ENCODE assay signal across 14 cellular contexts in the genomic region with DNA sequence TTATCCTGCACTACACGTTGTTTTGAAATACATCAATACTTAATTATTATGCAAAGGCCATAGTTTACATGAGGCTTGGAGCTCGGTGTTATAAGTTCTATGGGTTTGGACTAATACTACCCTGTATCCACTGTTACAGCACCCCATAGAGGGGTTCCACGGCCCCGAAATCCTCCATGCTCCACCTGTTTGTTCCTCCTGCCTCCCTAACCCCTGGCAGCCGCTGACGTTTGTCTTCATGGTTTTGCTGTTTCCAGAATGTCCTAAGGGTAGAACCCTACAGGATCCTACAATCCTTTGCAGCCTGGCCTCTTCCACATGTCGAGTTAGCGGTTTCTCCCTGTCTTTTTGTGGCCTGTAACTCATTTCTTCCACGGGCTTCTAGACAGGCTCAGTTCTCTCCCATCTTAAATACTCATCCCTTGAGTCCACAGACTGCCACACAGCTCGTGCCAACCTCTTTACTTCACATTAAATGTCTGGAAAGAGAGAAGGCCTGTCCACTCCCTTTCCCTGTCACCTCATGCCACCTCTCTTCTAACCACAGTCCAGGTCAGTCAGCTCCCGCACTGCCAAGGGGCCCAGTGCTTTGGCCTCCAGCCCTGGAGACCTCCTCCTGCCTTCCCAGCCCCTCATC. TPM values are rescaled to one million over a fixed set of nuclear protein-coding genes. Genes with fewer than 3 reads are reported as not detected.
DNase-seq lines count a peak whose midpoint lies in the region; ATAC-seq and TF ChIP-seq lines count a peak whose summit lies in the region.
"Had no signal": no experiment of that assay in that cellular context is flagged by ENCODE, and none has a peak within 500 bp of the region (broad histone marks: within the 10 kb centered on the region; RNA-seq: fewer than 3 reads in every experiment).

No MANE protein-coding gene starts in this region.

- TF ChIP-seq CTCF in neural crest cell (conservative IDR thresholded peaks at IDR 0.05) = no peak
- TF ChIP-seq CTCF in body of pancreas (IDR thresholded peaks at IDR 0.05) = no peak

- peaks cover 31% of the 10 kb centered on the region for H3K4me1 ChIP-seq in body of pancreas

- POLR2A ChIA-PET in activated CD4-positive, alpha-beta T cell treated with anti-CD3 and anti-CD28 coated beads for 36 hours (lab: Charles Lee) = no interaction called here

- no peak overlapping the region for H3K4me3 ChIP-seq in body of pancreas

- ATAC-seq in activated CD4-positive, alpha-beta T cell treated with anti-CD3 and anti-CD28 coated beads for 36 hours = no peak
- no peak for ATAC-seq in body of pancreas
- ATAC-seq: PC-3 had no signal

- H3K36me3 ChIP-seq in body of pancreas (replicated peaks in 1 of 2; ENCODE audit: insufficient read depth in 1 of 2, low read depth in 2 of 2) = no peaks in the 10 kb centered on the region

- H3K4me1 Mint-ChIP-seq in activated CD4-positive, alpha-beta T cell treated with anti-CD3 and anti-CD28 coated beads for 36 hours = peaks cover 11% of the 10 kb centered on the region
- peaks cover 29% of the 10 kb centered on the region for H3K4me1 Mint-ChIP-seq in neural crest cell

- no peak for DNase-seq in activated CD4-positive, alpha-beta T cell treated with anti-CD3 and anti-CD28 coated beads for 36 hours
- DNase-seq in activated CD4-positive, alpha-beta T cell treated with anti-CD3 and anti-CD28 coated beads for 1 hour = no peak
- DNase-seq in DMS53 treated with DMSO at 0.1 percent for 48 hours (lab: John Stamatoyannopoulos, UW; ENCODE audit: unreplicated experiment) = peak; percentile 58
- DNase-seq in cerebellar cortex (ENCODE audit: low spot score) = peak; percentile 2
- DNase-seq in neural crest cell (ENCODE audit: low read depth, low spot score) = no peak
- no peak for DNase-seq in body of pancreas
- DNase-seq in NCI-H345 (lab: John Stamatoyannopoulos, UW) = no peak
- no peak for DNase-seq in stimulated activated naive CD4-positive, alpha-beta T cell treated with Interleukin-2 at 50 U/mL for 16 hours (lab: John Stamatoyannopoulos, UW)
- DNase-seq: cortex of kidney, HCEC 1CT, hypothalamus, NCI-H1436 treated with DMSO at 0.1 percent for 48 hours, PC-3 had no signal

- no peaks in the 10 kb centered on the region for H3K9me3 Mint-ChIP-seq in activated CD4-positive, alpha-beta T cell treated with anti-CD3 and anti-CD28 coated beads for 36 hours (ENCODE audit: low read depth)
- no peaks in the 10 kb centered on the region for H3K9me3 Mint-ChIP-seq in neural crest cell

- peak overlapping the region; percentile 20 for H3K27ac Mint-ChIP-seq in activated CD4-positive, alpha-beta T cell treated with anti-CD3 and anti-CD28 coated beads for 36 hours
- H3K27ac Mint-ChIP-seq in neural crest cell (ENCODE audit: unreplicated experiment) = peak overlapping the region; percentile 40

- H3K27ac ChIP-seq in body of pancreas = no peak overlapping the region

- H3K27me3 Mint-ChIP-seq in activated CD4-positive, alpha-beta T cell treated with anti-CD3 and anti-CD28 coated beads for 36 hours = no peaks in the 10 kb centered on the region
- peaks cover 2% of the 10 kb centered on the region for H3K27me3 Mint-ChIP-seq in neural crest cell (ENCODE audit: low read depth)

- WGBS in body of pancreas, 2 donors = 72 to 81% methylated on average over 11 of the region's 11 CpGs

- H3K27me3 ChIP-seq in body of pancreas = no peaks in the 10 kb centered on the region

- no peaks in the 10 kb centered on the region for H3K9me3 ChIP-seq in body of pancreas

- no peak overlapping the region for H3K4me3 Mint-ChIP-seq in activated CD4-positive, alpha-beta T cell treated with anti-CD3 and anti-CD28 coated beads for 36 hours
- peak overlapping the region; percentile 39 for H3K4me3 Mint-ChIP-seq in neural crest cell

- no peak for TF ChIP-seq POLR2A in body of pancreas (IDR thresholded peaks at IDR 0.05)

- CTCF ChIA-PET in activated CD4-positive, alpha-beta T cell treated with anti-CD3 and anti-CD28 coated beads for 36 hours (lab: Charles Lee) = interaction anchor here (1.2 kb wide), 1 partner anchor 91 kb away, joined by 3 read pairs; no protein-coding TSS in a partner anchor

- no peaks in the 10 kb centered on the region for H3K36me3 Mint-ChIP-seq in activated CD4-positive, alpha-beta T cell treated with anti-CD3 and anti-CD28 coated beads for 36 hours (ENCODE audit: low read depth)
- H3K36me3 Mint-ChIP-seq in neural crest cell (ENCODE audit: low read depth) = no peaks in the 10 kb centered on the region

- intact Hi-C loops in activated CD4-positive, alpha-beta T cell treated with anti-CD3 and anti-CD28 coated beads for 36 hours (cut with DNase I, micrococcal nuclease) = no loop called here
- intact Hi-C loops in body of pancreas (cut with DNase I) = no loop called here

RNA-seq across cellular contexts. Expression of a gene that starts 42.4 kb away (rescaled TPM):
- not detected for total RNA-seq in activated CD4-positive, alpha-beta T cell treated with anti-CD3 and anti-CD28 coated beads for 36 hours
- total RNA-seq in neural crest cell (0.61 and 0.68 TPM in 2 replicates), body of pancreas (under 1 TPM in 1 of 2 donors, not detected in 1; 0.66 TPM)

RNA-seq across cellular contexts. Expression of a gene that starts 53.0 kb away (rescaled TPM):
- not detected for total RNA-seq in activated CD4-positive, alpha-beta T cell treated with anti-CD3 and anti-CD28 coated beads for 36 hours
- total RNA-seq in neural crest cell (not detected in 2 replicates), body of pancreas (over 10,000 TPM in 1 of 2 donors, 1,000 to 10,000 TPM in 1; 1,947 to 16,276 TPM)
- total RNA-seq: lower leg skin, PC-3 had no signal

RNA-seq across cellular contexts. Expression of a gene that starts 56.4 kb away (rescaled TPM):
- 1 to 10 TPM; 2.0 to 2.7 TPM for total RNA-seq in activated CD4-positive, alpha-beta T cell treated with anti-CD3 and anti-CD28 coated beads for 36 hours
- total RNA-seq in neural crest cell (0.16 TPM in 1 of 2 replicates, not detected in the other), body of pancreas (1 to 10 TPM in 1 of 2 donors, not detected in 1; 3.0 TPM)

Comparison
In these comparisons a context has a peak if more than half of its experiments do, and no peak if none do; other contexts are left out.
1. DNase-seq: peak in DMS53 treated with DMSO at 0.1 percent for 48 hours (single experiment) and cerebellar cortex (single experiment); none in activated CD4-positive, alpha-beta T cell treated with anti-CD3 and anti-CD28 coated beads for 36 hours (single experiment), activated CD4-positive, alpha-beta T cell treated with anti-CD3 and anti-CD28 coated beads for 1 hour (single experiment), neural crest cell (single experiment), body of pancreas (0 of 4), NCI-H345 (single experiment) and stimulated activated naive CD4-positive, alpha-beta T cell treated with Interleukin-2 at 50 U/mL for 16 hours (single experiment).
2. RNA of a gene that starts 53.0 kb away (total RNA-seq): 1,947 to 16,276 TPM in body of pancreas; not detected in neural crest cell and not detected in activated CD4-positive, alpha-beta T cell treated with anti-CD3 and anti-CD28 coated beads for 36 hours; every median in the first group is over 1,000 times any median in the second.